Comparison of ENCODE assay signal across 12 cellular contexts in genomic region chr2:240237609-240238151, GRCh38.
DNase-seq lines count a peak whose midpoint lies in the region; ATAC-seq and TF ChIP-seq lines count a peak whose summit lies in the region.
"Had no signal": no experiment of that assay in that cellular context is flagged by ENCODE, and none has a peak within 500 bp of the region (broad histone marks: within the 10 kb centered on the region; RNA-seq: fewer than 3 reads in every experiment).

No MANE protein-coding gene starts in this region.

- ATAC-seq in activated naive CD4-positive, alpha-beta T cell treated with anti-CD3 and anti-CD28 coated beads, Interleukin-2, amount 50 U/mL, for 72 hours, result no peak
- ATAC-seq in stimulated activated naive CD8-positive, alpha-beta T cell treated with anti-CD3 and anti-CD28 coated beads, Interleukin-15, Interleukin-2, amounts not matched to agents 100 U/mL and 50 U/mL, for 24 hours, result no peak
- no peak for ATAC-seq in stimulated activated memory B cell treated with anti-CD40 and anti-IgM and Interleukin-4, amounts not matched to agents 10 μg/mL and 1 μg/mL and 100 μg/mL, for 72 hours

- intact Hi-C loops in Caco-2 (cut with micrococcal nuclease; ENCODE audit: unreplicated experiment), result no loop called here

- no peaks in the 10 kb centered on the region for H3K36me3 Mint-ChIP-seq in activated naive CD4-positive, alpha-beta T cell treated with anti-CD3 and anti-CD28 coated beads, Interleukin-2, amount 10 ng/mL, durations not matched to agents 7 days and 5 days
- H3K36me3 Mint-ChIP-seq in activated naive CD4-positive, alpha-beta T cell treated with anti-CD3 and anti-CD28 coated beads, Interleukin-2, amount 50 U/mL, for 72 hours, result no peaks in the 10 kb centered on the region
- H3K36me3 Mint-ChIP-seq in Caco-2 (ENCODE audit: insufficient read depth, unreplicated experiment) (peaks cover 12% of the 10 kb centered on the region), immature natural killer cell (no peaks in the 10 kb centered on the region)
- no peaks in the 10 kb centered on the region for H3K36me3 Mint-ChIP-seq in stimulated activated memory B cell treated with anti-CD40 and anti-IgM and Interleukin-4, amounts not matched to agents 10 μg/mL and 1 μg/mL and 100 μg/mL, for 72 hours

- no peaks in the 10 kb centered on the region for H3K36me3 ChIP-seq in Caco-2 (ENCODE audit: control insufficient read depth, insufficient read depth, low read length)
- H3K36me3 ChIP-seq: BLaER1 had no signal

- peaks cover 27% of the 10 kb centered on the region for H3K27me3 Mint-ChIP-seq in activated naive CD4-positive, alpha-beta T cell treated with anti-CD3 and anti-CD28 coated beads, Interleukin-2, amount 10 ng/mL, durations not matched to agents 7 days and 5 days
- H3K27me3 Mint-ChIP-seq in Caco-2 (ENCODE audit: insufficient read depth, unreplicated experiment) (peaks cover 3% of the 10 kb centered on the region), immature natural killer cell (ENCODE audit: low read depth in 3 of 3) (peaks cover 3 to 5% (median 4%) of the 10 kb centered on the region in 3 donors)
- H3K27me3 Mint-ChIP-seq in stimulated activated memory B cell treated with anti-CD40 and anti-IgM and Interleukin-4, amounts not matched to agents 10 μg/mL and 1 μg/mL and 100 μg/mL, for 72 hours, result peaks cover 10% of the 10 kb centered on the region
- H3K27me3 Mint-ChIP-seq: central memory CD8-positive, alpha-beta T cell had no signal

- no peaks in the 10 kb centered on the region for H3K27me3 ChIP-seq in Caco-2 (replicated peaks; ENCODE audit: control insufficient read depth, insufficient read depth, low read length)
- H3K27me3 ChIP-seq: BLaER1 had no signal

- no peaks in the 10 kb centered on the region for H3K9me3 Mint-ChIP-seq in activated naive CD4-positive, alpha-beta T cell treated with anti-CD3 and anti-CD28 coated beads, Interleukin-2, amount 10 ng/mL, durations not matched to agents 7 days and 5 days
- H3K9me3 Mint-ChIP-seq in activated naive CD4-positive, alpha-beta T cell treated with anti-CD3 and anti-CD28 coated beads, Interleukin-2, amount 50 U/mL, for 72 hours, result peaks cover 0 to 5% of the 10 kb centered on the region in 2 donors
- H3K9me3 Mint-ChIP-seq in Caco-2 (ENCODE audit: unreplicated experiment) (peaks cover 10% of the 10 kb centered on the region), immature natural killer cell (no peaks in the 10 kb centered on the region)
- H3K9me3 Mint-ChIP-seq in stimulated activated memory B cell treated with anti-CD40 and anti-IgM and Interleukin-4, amounts not matched to agents 10 μg/mL and 1 μg/mL and 100 μg/mL, for 72 hours, result peaks cover 7% of the 10 kb centered on the region
- H3K9me3 Mint-ChIP-seq: central memory CD8-positive, alpha-beta T cell had no signal

- H3K9me3 ChIP-seq in Caco-2, result no peaks in the 10 kb centered on the region
- H3K9me3 ChIP-seq: BLaER1 had no signal

- no TSS peak for BruUV-seq in Caco-2 (replicated peaks; lab: Mats Ljungman, UMichigan)

- no peak overlapping the region for H3K4me3 Mint-ChIP-seq in activated naive CD4-positive, alpha-beta T cell treated with anti-CD3 and anti-CD28 coated beads, Interleukin-2, amount 10 ng/mL, durations not matched to agents 7 days and 5 days
- H3K4me3 Mint-ChIP-seq in Caco-2 (ENCODE audit: unreplicated experiment) (no peak overlapping the region), immature natural killer cell (no peak overlapping the region)
- H3K4me3 Mint-ChIP-seq in stimulated activated memory B cell treated with anti-CD40 and anti-IgM and Interleukin-4, amounts not matched to agents 10 μg/mL and 1 μg/mL and 100 μg/mL, for 72 hours, result no peak overlapping the region
- H3K4me3 Mint-ChIP-seq: central memory CD8-positive, alpha-beta T cell had no signal

- POLR2A ChIA-PET in Caco-2 (lab: Charles Lee), result no interaction called here

- CTCF ChIA-PET in activated naive CD4-positive, alpha-beta T cell treated with anti-CD3 and anti-CD28 coated beads, Interleukin-2, amount 10 ng/mL, durations not matched to agents 7 days and 5 days (lab: Charles Lee), result no interaction called here
- CTCF ChIA-PET in Caco-2 (lab: Charles Lee), result no interaction called here

- no peak for TF ChIP-seq CTCF in choroid plexus epithelial cell (conservative IDR thresholded peaks at IDR 0.05; ENCODE audit: low read depth, low read length)
- TF ChIP-seq CTCF in Caco-2 (IDR thresholded peaks at IDR 0.05; ENCODE audit: insufficient read depth in 1 of 2, low read depth in 1 of 2, low read length in 1 of 2, severe bottlenecking in 1 of 2, unreplicated experiment in 1 of 2), result no peak

- no peak overlapping the region for H3K27ac Mint-ChIP-seq in activated naive CD4-positive, alpha-beta T cell treated with anti-CD3 and anti-CD28 coated beads, Interleukin-2, amount 10 ng/mL, durations not matched to agents 7 days and 5 days
- peak overlapping the region in 1 of 2 donors; percentile 84 for H3K27ac Mint-ChIP-seq in activated naive CD4-positive, alpha-beta T cell treated with anti-CD3 and anti-CD28 coated beads, Interleukin-2, amount 50 U/mL, for 72 hours
- H3K27ac Mint-ChIP-seq in Caco-2 (ENCODE audit: unreplicated experiment) (no peak overlapping the region), immature natural killer cell (no peak overlapping the region)
- H3K27ac Mint-ChIP-seq in stimulated activated memory B cell treated with anti-CD40 and anti-IgM and Interleukin-4, amounts not matched to agents 10 μg/mL and 1 μg/mL and 100 μg/mL, for 72 hours, result no peak overlapping the region

- H3K4me1 Mint-ChIP-seq in activated naive CD4-positive, alpha-beta T cell treated with anti-CD3 and anti-CD28 coated beads, Interleukin-2, amount 10 ng/mL, durations not matched to agents 7 days and 5 days, result peaks cover 2% of the 10 kb centered on the region
- H3K4me1 Mint-ChIP-seq in Caco-2 (ENCODE audit: low read depth, unreplicated experiment) (peaks cover 6% of the 10 kb centered on the region), immature natural killer cell (peaks cover 0 to 4% of the 10 kb centered on the region in 2 donors)
- no peaks in the 10 kb centered on the region for H3K4me1 Mint-ChIP-seq in stimulated activated memory B cell treated with anti-CD40 and anti-IgM and Interleukin-4, amounts not matched to agents 10 μg/mL and 1 μg/mL and 100 μg/mL, for 72 hours
- H3K4me1 Mint-ChIP-seq: central memory CD8-positive, alpha-beta T cell had no signal

- no peak overlapping the region for H3K4me3 ChIP-seq in choroid plexus epithelial cell (ENCODE audit: low read depth, low read length)
- no peak overlapping the region for H3K4me3 ChIP-seq in Caco-2 (ENCODE audit: low read depth, low read length)
- H3K4me3 ChIP-seq: BLaER1 had no signal

- H3K4me1 ChIP-seq in Caco-2, result no peaks in the 10 kb centered on the region

- DNase-seq in activated naive CD4-positive, alpha-beta T cell treated with anti-CD3 and anti-CD28 coated beads, Interleukin-2, amount 10 ng/mL, durations not matched to agents 7 days and 5 days, result peak; percentile 8
- no peak for DNase-seq in activated naive CD4-positive, alpha-beta T cell treated with anti-CD3 and anti-CD28 coated beads, Interleukin-2, amount 50 U/mL, for 72 hours (ENCODE audit: low spot score in 2 of 2)
- DNase-seq in choroid plexus epithelial cell (ENCODE audit: low read depth) (peak; percentile 66), kidney glomerular epithelial cell (lab: John Stamatoyannopoulos, UW) (peak; percentile 8), Caco-2 (no peak), immature natural killer cell (no peak)
- DNase-seq in stimulated activated naive CD8-positive, alpha-beta T cell treated with anti-CD3 and anti-CD28 coated beads, Interleukin-15, Interleukin-2, amounts not matched to agents 100 U/mL and 50 U/mL, for 24 hours, result no peak
- DNase-seq: NCI-H1105 treated with DMSO at 0.1 percent for 48 hours, SIG-M5 had no signal

Comparison
In these comparisons a context has a peak if more than half of its experiments do, and no peak if none do; other contexts are left out.
1. DNase-seq: peak in activated naive CD4-positive, alpha-beta T cell treated with anti-CD3 and anti-CD28 coated beads, Interleukin-2, amount 10 ng/mL, durations not matched to agents 7 days and 5 days (single experiment), choroid plexus epithelial cell (single experiment) and kidney glomerular epithelial cell (single experiment); none in activated naive CD4-positive, alpha-beta T cell treated with anti-CD3 and anti-CD28 coated beads, Interleukin-2, amount 50 U/mL, for 72 hours (0 of 2), Caco-2 (0 of 2), stimulated activated naive CD8-positive, alpha-beta T cell treated with anti-CD3 and anti-CD28 coated beads, Interleukin-15, Interleukin-2, amounts not matched to agents 100 U/mL and 50 U/mL, for 24 hours (single experiment) and immature natural killer cell (0 of 3).